Comparison of ENCODE assay signal across 12 cellular contexts in the genomic region with DNA sequence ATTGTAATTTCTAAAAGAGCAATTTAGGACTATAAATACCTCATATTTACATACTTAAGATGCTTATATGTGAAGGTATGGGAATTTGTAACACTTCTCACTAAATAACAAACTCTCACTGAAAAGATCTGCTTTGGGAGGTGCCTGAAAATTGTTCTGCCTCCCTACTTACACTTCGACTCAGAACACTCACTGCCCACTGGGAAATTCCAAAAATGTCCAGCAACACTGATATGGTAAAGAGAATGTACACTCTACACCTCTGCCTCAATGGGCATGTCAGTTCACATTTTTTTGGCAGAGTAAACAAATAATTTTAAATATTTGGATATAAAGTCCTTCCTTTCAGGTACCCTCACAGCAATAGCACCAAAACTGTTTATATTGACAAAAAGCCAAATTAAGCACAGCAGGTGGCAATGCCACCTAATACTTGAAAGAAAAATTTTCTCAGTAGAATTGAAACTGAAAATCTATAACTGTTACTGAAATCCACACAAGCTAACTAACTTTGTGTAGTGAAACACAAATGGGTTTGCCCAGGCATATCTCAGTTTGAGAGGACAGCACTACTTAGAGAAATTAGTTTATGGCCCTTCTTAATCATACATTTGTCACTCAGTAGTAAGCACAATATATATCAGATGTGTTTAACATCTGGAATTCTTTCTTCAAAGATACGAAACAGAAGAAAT.
DNase-seq lines count a peak whose midpoint lies in the region; ATAC-seq lines count a peak whose summit lies in the region.
"Had no signal": no experiment of that assay in that cellular context is flagged by ENCODE, and none has a peak within 500 bp of the region (broad histone marks: within the 10 kb centered on the region; RNA-seq: fewer than 3 reads in every experiment).

No MANE protein-coding gene starts in this region.

- DNase-seq in foreskin melanocyte = no peak
- DNase-seq in head of caudate nucleus = no peak
- no peak for DNase-seq in H4 (ENCODE audit: low spot score)
- no peak for DNase-seq in iPS-NIHi11 (ENCODE audit: low spot score)
- DNase-seq: C1 segment of cervical spinal cord, foreskin fibroblast, NCI-H1694 treated with DMSO at 0.1 percent for 48 hours, trophoblast cell had no signal

- intact Hi-C loops in head of caudate nucleus (cut with DNase I) = no loop called here

- ATAC-seq in GM18511 (IDR thresholded peaks at IDR 0.05; ENCODE audit: unreplicated experiment) (peak; percentile 95), GM19463 (IDR thresholded peaks at IDR 0.05; ENCODE audit: unreplicated experiment) (peak; percentile 97), HG02885 (IDR thresholded peaks at IDR 0.05; ENCODE audit: poor library complexity, unreplicated experiment) (peak; percentile 88), HG03565 (IDR thresholded peaks at IDR 0.05; ENCODE audit: unreplicated experiment) (peak; percentile 92)
